Comparison of ENCODE assay signal across 1 cellular context in genomic region chr6:28866342-28867077, GRCh38.
A peak's percentile ranks its signal among the peaks of the same experiment; 100 is the strongest.
TF ChIP-seq lines count a peak whose summit lies in the region.

No MANE protein-coding gene starts in this region.

TF ChIP-seq in HepG2, 621 proteins besides CTCF, POLR2A, EP300 and RAD21 (continued from another document and continues in another):
- TF ChIP-seq ZNF280B (CRISPR knock-in tag; IDR thresholded peaks at IDR 0.05; ENCODE audit: borderline replicate concordance) (peak; percentile 94), ZFP36L1 (CRISPR knock-in tag; IDR thresholded peaks at IDR 0.05) (peak; percentile 78; the same call in 1 of the 2 replicates), ZBTB26 (CRISPR knock-in tag; IDR thresholded peaks at IDR 0.05; ENCODE audit: borderline replicate concordance) (peak; percentile 88), ZNF530 (CRISPR knock-in tag; IDR thresholded peaks at IDR 0.05; ENCODE audit: low read depth) (no peak), MYC (CRISPR knock-in tag; IDR thresholded peaks at IDR 0.05; ENCODE audit: borderline replicate concordance) (peak; percentile 71), ZFP82 (CRISPR knock-in tag; IDR thresholded peaks at IDR 0.05; ENCODE audit: borderline replicate concordance) (no peak), ZNF430 (CRISPR knock-in tag; IDR thresholded peaks at IDR 0.05) (0 out of 2 replicates have a peak, but pooled peaks have one; percentile 69), NRL (CRISPR knock-in tag; IDR thresholded peaks at IDR 0.05; ENCODE audit: borderline replicate concordance) (peak; percentile 96), ZNF552 (CRISPR knock-in tag; IDR thresholded peaks at IDR 0.05; ENCODE audit: borderline replicate concordance) (peak; percentile 55; the same call in 1 of the 2 replicates), SAFB2 (CRISPR knock-in tag; IDR thresholded peaks at IDR 0.05; ENCODE audit: borderline replicate concordance, low read depth) (no peak), SALL1 (CRISPR knock-in tag; IDR thresholded peaks at IDR 0.05) (peak; percentile 92), ZNF773 (CRISPR knock-in tag; IDR thresholded peaks at IDR 0.05; ENCODE audit: borderline replicate concordance) (peak; percentile 70; the same call in 1 of the 2 replicates), RFX3 (CRISPR knock-in tag; IDR thresholded peaks at IDR 0.05) (no peak), ZNF747 (CRISPR knock-in tag; IDR thresholded peaks at IDR 0.05; ENCODE audit: borderline replicate concordance) (peak; percentile 96), SP5 (CRISPR knock-in tag; IDR thresholded peaks at IDR 0.05; ENCODE audit: borderline replicate concordance, low read depth) (peak; percentile 46; the same call in 1 of the 2 replicates), HMG20A (CRISPR knock-in tag; IDR thresholded peaks at IDR 0.05; ENCODE audit: borderline replicate concordance) (no peak), NCOA1 (CRISPR knock-in tag; IDR thresholded peaks at IDR 0.05) (no peak), RELA (CRISPR knock-in tag; IDR thresholded peaks at IDR 0.05) (peak; percentile 22; the same call in 1 of the 2 replicates), ZNF761 (CRISPR knock-in tag; conservative IDR thresholded peaks at IDR 0.05) (peak; percentile 20; the same call in 1 of the 2 replicates), FOXM1 (CRISPR knock-in tag; IDR thresholded peaks at IDR 0.05) (0 out of 2 replicates have a peak, but pooled peaks have one; percentile 55), FIP1L1 (IDR thresholded peaks at IDR 0.05; ENCODE audit: borderline replicate concordance, insufficient read depth, low read depth, low read length) (peak; percentile 37; the same call in 1 of the 2 replicates), BRD4 (CRISPR knock-in tag; IDR thresholded peaks at IDR 0.05) (peak; percentile 84), CREB1 (IDR thresholded peaks at IDR 0.05) (no peak), CREB1 (CRISPR knock-in tag; IDR thresholded peaks at IDR 0.05) (no peak), CHCHD3 (CRISPR knock-in tag; IDR thresholded peaks at IDR 0.05) (peak; percentile 91; the same call in 1 of the 2 replicates), ZNF792 (CRISPR knock-in tag; IDR thresholded peaks at IDR 0.05) (peak; percentile 23; the same call in 1 of the 2 replicates), AHR (CRISPR knock-in tag; IDR thresholded peaks at IDR 0.05) (0 out of 2 replicates have a peak, but pooled peaks have one; percentile 37), ZBTB8A (CRISPR knock-in tag; IDR thresholded peaks at IDR 0.05; ENCODE audit: borderline replicate concordance, low read depth) (no peak), CCAR2 (optimal IDR thresholded peaks at IDR 0.05; ENCODE audit: low read depth, low read length) (no peak), KLF16 (CRISPR knock-in tag; IDR thresholded peaks at IDR 0.05) (peak in 1 of 2 experiments; percentile 86; a peak in 2 of 4 replicates), ZNF383 (CRISPR knock-in tag; IDR thresholded peaks at IDR 0.05; ENCODE audit: borderline replicate concordance) (no peak), SP1 (IDR thresholded peaks at IDR 0.05) (no peak), SP1 (CRISPR knock-in tag; IDR thresholded peaks at IDR 0.05) (peak; percentile 66), ZNF10 (CRISPR knock-in tag; IDR thresholded peaks at IDR 0.05; ENCODE audit: borderline replicate concordance, low read depth) (no peak), PHF20 (CRISPR knock-in tag; IDR thresholded peaks at IDR 0.05) (peak; percentile 80), CCDC6 (CRISPR knock-in tag; IDR thresholded peaks at IDR 0.05) (peak; percentile 56; the same call in 1 of the 2 replicates), ZNF136 (CRISPR knock-in tag; IDR thresholded peaks at IDR 0.05; ENCODE audit: low read depth) (no peak; the same call in 1 of the 2 replicates), SNAPC5 (CRISPR knock-in tag; IDR thresholded peaks at IDR 0.05; ENCODE audit: borderline replicate concordance) (no peak), ESRRA (CRISPR knock-in tag; IDR thresholded peaks at IDR 0.05; ENCODE audit: low read depth) (no peak; the same call in 1 of the 2 replicates), SOX13 (IDR thresholded peaks at IDR 0.05) (no peak), SOX13 (CRISPR knock-in tag; conservative IDR thresholded peaks at IDR 0.05 in 1 of 2, IDR thresholded peaks at IDR 0.05 in 1 of 2) (peak in 1 of 2 experiments; percentile 40; a peak in 1 of 4 replicates), MED8 (CRISPR knock-in tag; IDR thresholded peaks at IDR 0.05; ENCODE audit: insufficient replicate concordance) (peak; percentile 37), ZNF275 (CRISPR knock-in tag; IDR thresholded peaks at IDR 0.05; ENCODE audit: borderline replicate concordance) (peak; percentile 97; the same call in 1 of the 2 replicates), SYNCRIP (IDR thresholded peaks at IDR 0.05; ENCODE audit: insufficient read depth, low read depth, low read length) (no peak), ARHGAP35 (CRISPR knock-in tag; IDR thresholded peaks at IDR 0.05; ENCODE audit: borderline replicate concordance) (peak; percentile 61; the same call in 1 of the 2 replicates), ELK4 (CRISPR knock-in tag; IDR thresholded peaks at IDR 0.05; ENCODE audit: borderline replicate concordance) (peak; percentile 58; the same call in 1 of the 2 replicates), PCBP1 (IDR thresholded peaks at IDR 0.05; ENCODE audit: borderline replicate concordance, low read depth, low read length) (no peak), SP140L (CRISPR knock-in tag; IDR thresholded peaks at IDR 0.05; ENCODE audit: borderline replicate concordance) (no peak), ZFP36 (IDR thresholded peaks at IDR 0.05; ENCODE audit: borderline replicate concordance, low read depth, low read length, partially characterized antibody) (no peak), SP2 (CRISPR knock-in tag; IDR thresholded peaks at IDR 0.05) (peak; percentile 53; the same call in 1 of the 2 replicates)
- TF ChIP-seq, protein P1, sequence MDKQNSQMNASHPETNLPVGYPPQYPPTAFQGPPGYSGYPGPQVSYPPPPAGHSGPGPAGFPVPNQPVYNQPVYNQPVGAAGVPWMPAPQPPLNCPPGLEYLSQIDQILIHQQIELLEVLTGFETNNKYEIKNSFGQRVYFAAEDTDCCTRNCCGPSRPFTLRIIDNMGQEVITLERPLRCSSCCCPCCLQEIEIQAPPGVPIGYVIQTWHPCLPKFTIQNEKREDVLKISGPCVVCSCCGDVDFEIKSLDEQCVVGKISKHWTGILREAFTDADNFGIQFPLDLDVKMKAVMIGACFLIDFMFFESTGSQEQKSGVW (CRISPR knock-in tag; IDR thresholded peaks at IDR 0.05; ENCODE audit: borderline replicate concordance): peak; percentile 77; the same call in 1 of the 2 replicates
- TF ChIP-seq, protein P2, sequence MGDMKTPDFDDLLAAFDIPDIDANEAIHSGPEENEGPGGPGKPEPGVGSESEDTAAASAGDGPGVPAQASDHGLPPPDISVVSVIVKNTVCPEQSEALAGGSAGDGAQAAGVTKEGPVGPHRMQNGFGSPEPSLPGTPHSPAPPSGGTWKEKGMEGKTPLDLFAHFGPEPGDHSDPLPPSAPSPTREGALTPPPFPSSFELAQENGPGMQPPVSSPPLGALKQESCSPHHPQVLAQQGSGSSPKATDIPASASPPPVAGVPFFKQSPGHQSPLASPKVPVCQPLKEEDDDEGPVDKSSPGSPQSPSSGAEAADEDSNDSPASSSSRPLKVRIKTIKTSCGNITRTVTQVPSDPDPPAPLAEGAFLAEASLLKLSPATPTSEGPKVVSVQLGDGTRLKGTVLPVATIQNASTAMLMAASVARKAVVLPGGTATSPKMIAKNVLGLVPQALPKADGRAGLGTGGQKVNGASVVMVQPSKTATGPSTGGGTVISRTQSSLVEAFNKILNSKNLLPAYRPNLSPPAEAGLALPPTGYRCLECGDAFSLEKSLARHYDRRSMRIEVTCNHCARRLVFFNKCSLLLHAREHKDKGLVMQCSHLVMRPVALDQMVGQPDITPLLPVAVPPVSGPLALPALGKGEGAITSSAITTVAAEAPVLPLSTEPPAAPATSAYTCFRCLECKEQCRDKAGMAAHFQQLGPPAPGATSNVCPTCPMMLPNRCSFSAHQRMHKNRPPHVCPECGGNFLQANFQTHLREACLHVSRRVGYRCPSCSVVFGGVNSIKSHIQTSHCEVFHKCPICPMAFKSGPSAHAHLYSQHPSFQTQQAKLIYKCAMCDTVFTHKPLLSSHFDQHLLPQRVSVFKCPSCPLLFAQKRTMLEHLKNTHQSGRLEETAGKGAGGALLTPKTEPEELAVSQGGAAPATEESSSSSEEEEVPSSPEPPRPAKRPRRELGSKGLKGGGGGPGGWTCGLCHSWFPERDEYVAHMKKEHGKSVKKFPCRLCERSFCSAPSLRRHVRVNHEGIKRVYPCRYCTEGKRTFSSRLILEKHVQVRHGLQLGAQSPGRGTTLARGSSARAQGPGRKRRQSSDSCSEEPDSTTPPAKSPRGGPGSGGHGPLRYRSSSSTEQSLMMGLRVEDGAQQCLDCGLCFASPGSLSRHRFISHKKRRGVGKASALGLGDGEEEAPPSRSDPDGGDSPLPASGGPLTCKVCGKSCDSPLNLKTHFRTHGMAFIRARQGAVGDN (CRISPR knock-in tag; IDR thresholded peaks at IDR 0.05): peak; percentile 97
- TF ChIP-seq, protein P3, sequence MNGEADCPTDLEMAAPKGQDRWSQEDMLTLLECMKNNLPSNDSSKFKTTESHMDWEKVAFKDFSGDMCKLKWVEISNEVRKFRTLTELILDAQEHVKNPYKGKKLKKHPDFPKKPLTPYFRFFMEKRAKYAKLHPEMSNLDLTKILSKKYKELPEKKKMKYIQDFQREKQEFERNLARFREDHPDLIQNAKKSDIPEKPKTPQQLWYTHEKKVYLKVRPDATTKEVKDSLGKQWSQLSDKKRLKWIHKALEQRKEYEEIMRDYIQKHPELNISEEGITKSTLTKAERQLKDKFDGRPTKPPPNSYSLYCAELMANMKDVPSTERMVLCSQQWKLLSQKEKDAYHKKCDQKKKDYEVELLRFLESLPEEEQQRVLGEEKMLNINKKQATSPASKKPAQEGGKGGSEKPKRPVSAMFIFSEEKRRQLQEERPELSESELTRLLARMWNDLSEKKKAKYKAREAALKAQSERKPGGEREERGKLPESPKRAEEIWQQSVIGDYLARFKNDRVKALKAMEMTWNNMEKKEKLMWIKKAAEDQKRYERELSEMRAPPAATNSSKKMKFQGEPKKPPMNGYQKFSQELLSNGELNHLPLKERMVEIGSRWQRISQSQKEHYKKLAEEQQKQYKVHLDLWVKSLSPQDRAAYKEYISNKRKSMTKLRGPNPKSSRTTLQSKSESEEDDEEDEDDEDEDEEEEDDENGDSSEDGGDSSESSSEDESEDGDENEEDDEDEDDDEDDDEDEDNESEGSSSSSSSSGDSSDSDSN (CRISPR knock-in tag; IDR thresholded peaks at IDR 0.05): peak; percentile 97
- TF ChIP-seq, protein P4, sequence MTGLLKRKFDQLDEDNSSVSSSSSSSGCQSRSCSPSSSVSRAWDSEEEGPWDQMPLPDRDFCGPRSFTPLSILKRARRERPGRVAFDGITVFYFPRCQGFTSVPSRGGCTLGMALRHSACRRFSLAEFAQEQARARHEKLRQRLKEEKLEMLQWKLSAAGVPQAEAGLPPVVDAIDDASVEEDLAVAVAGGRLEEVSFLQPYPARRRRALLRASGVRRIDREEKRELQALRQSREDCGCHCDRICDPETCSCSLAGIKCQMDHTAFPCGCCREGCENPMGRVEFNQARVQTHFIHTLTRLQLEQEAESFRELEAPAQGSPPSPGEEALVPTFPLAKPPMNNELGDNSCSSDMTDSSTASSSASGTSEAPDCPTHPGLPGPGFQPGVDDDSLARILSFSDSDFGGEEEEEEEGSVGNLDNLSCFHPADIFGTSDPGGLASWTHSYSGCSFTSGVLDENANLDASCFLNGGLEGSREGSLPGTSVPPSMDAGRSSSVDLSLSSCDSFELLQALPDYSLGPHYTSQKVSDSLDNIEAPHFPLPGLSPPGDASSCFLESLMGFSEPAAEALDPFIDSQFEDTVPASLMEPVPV (CRISPR knock-in tag; IDR thresholded peaks at IDR 0.05): peak; percentile 81
- TF ChIP-seq, protein P5, sequence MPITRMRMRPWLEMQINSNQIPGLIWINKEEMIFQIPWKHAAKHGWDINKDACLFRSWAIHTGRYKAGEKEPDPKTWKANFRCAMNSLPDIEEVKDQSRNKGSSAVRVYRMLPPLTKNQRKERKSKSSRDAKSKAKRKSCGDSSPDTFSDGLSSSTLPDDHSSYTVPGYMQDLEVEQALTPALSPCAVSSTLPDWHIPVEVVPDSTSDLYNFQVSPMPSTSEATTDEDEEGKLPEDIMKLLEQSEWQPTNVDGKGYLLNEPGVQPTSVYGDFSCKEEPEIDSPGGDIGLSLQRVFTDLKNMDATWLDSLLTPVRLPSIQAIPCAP (CRISPR knock-in tag; IDR thresholded peaks at IDR 0.05; ENCODE audit: low read depth): no peak
